ENCODE assay signal across 8 cellular contexts in the genomic region with DNA sequence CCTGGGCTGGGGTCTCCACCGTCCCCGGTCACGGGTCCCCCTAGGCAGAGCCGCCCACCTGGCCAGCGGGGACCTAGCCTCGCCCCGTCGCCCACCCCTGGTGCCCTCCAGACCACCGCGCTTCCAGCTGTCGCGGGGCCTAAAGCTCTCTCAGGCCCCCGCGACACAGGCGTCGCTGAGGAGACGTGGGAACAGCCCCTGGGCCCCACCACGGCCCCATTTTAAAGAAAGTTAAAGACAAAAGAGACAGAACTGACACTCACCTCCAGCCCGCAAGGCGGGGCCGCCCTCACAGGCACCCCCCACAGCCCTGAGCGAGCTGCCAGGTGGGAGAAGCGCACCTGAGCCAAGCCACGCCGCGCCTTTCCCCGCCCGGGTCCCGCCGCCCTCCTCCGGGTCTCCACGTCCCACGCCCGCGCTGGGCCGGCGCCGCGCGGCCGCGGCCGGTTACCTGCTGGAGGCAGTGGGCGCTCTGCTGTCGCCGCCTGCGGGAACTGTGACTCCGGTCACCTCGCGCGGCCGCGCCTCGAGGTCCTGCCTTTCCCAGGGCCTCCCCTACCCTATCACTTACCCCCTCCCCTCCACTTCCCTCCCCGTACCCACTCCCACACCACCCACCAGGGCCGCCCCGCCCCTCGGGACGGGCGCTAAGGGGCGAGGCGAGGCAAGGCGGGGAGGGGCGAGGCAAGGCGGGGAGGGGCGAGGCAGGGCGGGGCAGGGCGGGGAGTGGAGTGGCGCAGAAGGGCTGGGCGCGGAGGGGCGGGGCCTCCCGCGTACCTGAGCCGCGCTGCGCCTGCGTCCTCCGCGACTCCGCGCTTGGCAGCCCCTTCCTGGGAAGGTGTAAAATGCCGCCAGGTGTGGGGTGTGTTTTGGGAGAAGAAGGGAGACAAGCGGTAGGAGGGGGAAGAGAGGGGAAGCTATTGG. TPM values are rescaled to one million over a fixed set of nuclear protein-coding genes. Genes with fewer than 3 reads are reported as not detected.
DNase-seq lines count a peak whose midpoint lies in the region; ATAC-seq and TF ChIP-seq lines count a peak whose summit lies in the region.

No MANE protein-coding gene starts in this region.

- H3K36me3 ChIP-seq in fibroblast of lung (ENCODE audit: control insufficient read depth, insufficient read depth, low read length) (no peaks in the 10 kb centered on the region), thyroid gland (no peaks in the 10 kb centered on the region)

- H3K9me3 Mint-ChIP-seq in osteocyte (ENCODE audit: unreplicated experiment): no peaks in the 10 kb centered on the region

- peak; percentile 24 to 89 for TF ChIP-seq POLR2A in thyroid gland (IDR thresholded peaks at IDR 0.05)

- no peak overlapping the region for H3K9ac ChIP-seq in fibroblast of lung (ENCODE audit: insufficient read depth, low read length)

- peak overlapping the region; percentile 63 for H3K4me3 Mint-ChIP-seq in osteocyte (ENCODE audit: unreplicated experiment)

- H3K4me1 ChIP-seq in fibroblast of lung (ENCODE audit: control insufficient read depth, extremely low read depth, insufficient read depth, low read length) (no peaks in the 10 kb centered on the region), thyroid gland (peaks cover 13 to 16% of the 10 kb centered on the region in 2 donors)

- H3K4me1 Mint-ChIP-seq in osteocyte (ENCODE audit: unreplicated experiment): peaks cover 6% of the 10 kb centered on the region

- DNase-seq in NCI-H510A (lab: John Stamatoyannopoulos, UW): peak; percentile 90
- DNase-seq in activated T-cell treated with anti-CD3 and anti-CD28 coated beads for 1 hour (ENCODE audit: low read depth): peak; percentile 90
- no peak for DNase-seq in fibroblast of lung (ENCODE audit: low read depth in 2 of 2)
- no peak for DNase-seq in osteocyte (ENCODE audit: extremely low spot score, unreplicated experiment)
- DNase-seq in thyroid gland: peak; percentile 92 to 95
- DNase-seq in RKO (ENCODE audit: low spot score): no peak

- H3K27ac Mint-ChIP-seq in osteocyte (ENCODE audit: unreplicated experiment): no peak overlapping the region

- H3K4me3 ChIP-seq in GM12875 (ENCODE audit: low read depth, low read length): peak overlapping the region; percentile 43
- H3K4me3 ChIP-seq in fibroblast of lung (replicated peaks in 1 of 4; ENCODE audit: control extremely low read depth in 1 of 4, insufficient read depth in 1 of 4, low read depth in 3 of 4, low read length in 4 of 4): peak overlapping the region in 2 of 4 experiments; percentile 55 to 57
- H3K4me3 ChIP-seq in thyroid gland (replicated peaks in 1 of 3): peak overlapping the region; percentile 71 to 85 (median 79)

- H3K36me3 Mint-ChIP-seq in osteocyte (ENCODE audit: unreplicated experiment): no peaks in the 10 kb centered on the region

- no peaks in the 10 kb centered on the region for H4K20me1 ChIP-seq in fibroblast of lung (ENCODE audit: control insufficient read depth, extremely low read depth, insufficient read depth, low read length)

- peaks cover 83% of the 10 kb centered on the region for H3K27me3 Mint-ChIP-seq in osteocyte (ENCODE audit: unreplicated experiment)

- ATAC-seq in HG02943 (IDR thresholded peaks at IDR 0.05; ENCODE audit: low read depth, unreplicated experiment): peak; percentile 70

- intact Hi-C loops in thyroid gland (cut with DNase I): no loop called here

- peaks cover 30% of the 10 kb centered on the region for H3K27me3 ChIP-seq in fibroblast of lung (ENCODE audit: control insufficient read depth, insufficient read depth, low read length)
- H3K27me3 ChIP-seq in thyroid gland: no peaks in the 10 kb centered on the region

- H3K9me3 ChIP-seq in fibroblast of lung (ENCODE audit: control insufficient read depth, insufficient read depth, low read depth, low read length) (no peaks in the 10 kb centered on the region), thyroid gland (no peaks in the 10 kb centered on the region)

- H3K27ac ChIP-seq in fibroblast of lung (ENCODE audit: insufficient read depth, low read length): no peak overlapping the region
- H3K27ac ChIP-seq in thyroid gland: peak overlapping the region; percentile 77 to 93 (median 92)

- WGBS in thyroid gland, 2 donors: 0 to 1% methylated on average over 20 to 54 of the region's 84 CpGs

- TF ChIP-seq CTCF in GM12875 (IDR thresholded peaks at IDR 0.05; ENCODE audit: borderline replicate concordance, insufficient read depth, low read depth, low read length) (no peak), fibroblast of lung (conservative IDR thresholded peaks at IDR 0.05 in 1 of 2, IDR thresholded peaks at IDR 0.05 in 1 of 2; ENCODE audit: low read depth in 1 of 2, low read length in 2 of 2) (no peak), osteocyte (IDR thresholded peaks at IDR 0.05) (no peak), thyroid gland (IDR thresholded peaks at IDR 0.05) (peak in 1 of 6 experiments; percentile 13)

- peak overlapping the region; percentile 48 for H3K4me2 ChIP-seq in fibroblast of lung (ENCODE audit: extremely low read depth, insufficient read depth, low read length)

- no peaks in the 10 kb centered on the region for H3K79me2 ChIP-seq in fibroblast of lung (ENCODE audit: control insufficient read depth, insufficient read depth, low read length)

- no peak overlapping the region for H2AFZ ChIP-seq in fibroblast of lung (ENCODE audit: low read length)

RNA-seq across cellular contexts. Expression of gene TC2N, which starts 31.2 kb away (rescaled TPM):
- total RNA-seq in fibroblast of lung (0.26 and 0.83 TPM in 2 replicates), osteocyte (0.35 and 2.1 TPM in 2 replicates), thyroid gland (100 to 1,000 TPM in 1 of 4 donors, 10 to 100 TPM in 3; 57.5 to 102 (median 78.0) TPM)
- 0.09 and 0.19 TPM in 2 replicates for polyA plus RNA-seq in fibroblast of lung
- 0.14 and 0.20 TPM in 2 replicates for polyA plus RNA-seq in fibroblast of lung (2012)
- 2.2 TPM in 1 of 2 replicates, not detected in the other for polyA minus RNA-seq in fibroblast of lung (ENCODE audit: low replicate concordance)

Comparison
In these comparisons a context has a peak if more than half of its experiments do, and no peak if none do; other contexts are left out.
1. DNase-seq: peak in NCI-H510A (single experiment), activated T-cell treated with anti-CD3 and anti-CD28 coated beads for 1 hour (single experiment) and thyroid gland (2 of 2); none in fibroblast of lung (0 of 2), osteocyte (single experiment) and RKO (single experiment).
2. RNA of gene TC2N, which starts 31.2 kb away (total RNA-seq): 57.5 to 102 TPM in thyroid gland; 0.26 to 0.83 TPM in fibroblast of lung and 0.35 to 2.1 TPM in osteocyte; every median in the first group is over 10 times any median in the second.